Comparison of ENCODE assay signal across 9 cellular contexts in genomic region chr7:43625453-43625852, GRCh38. TPM values are rescaled to one million over a fixed set of nuclear protein-coding genes. Genes with fewer than 3 reads are reported as not detected.
DNase-seq lines count a peak whose midpoint lies in the region; ATAC-seq and TF ChIP-seq lines count a peak whose summit lies in the region.
"Had no signal": no experiment of that assay in that cellular context is flagged by ENCODE, and none has a peak within 500 bp of the region (broad histone marks: within the 10 kb centered on the region; RNA-seq: fewer than 3 reads in every experiment).

No MANE protein-coding gene starts in this region.

- H3K27me3 Mint-ChIP-seq in activated CD8-positive, alpha-beta T cell treated with anti-CD3 and anti-CD28 coated beads for 36 hours, result no peaks in the 10 kb centered on the region

- POLR2A ChIA-PET in activated CD8-positive, alpha-beta T cell treated with anti-CD3 and anti-CD28 coated beads for 36 hours (lab: Charles Lee), result interaction anchor here (0.9 to 2.1 kb wide), 6 partner anchors 9 to 75 kb away, joined by 3 to 13 read pairs (median 6); no protein-coding TSS in a partner anchor

- peaks cover 89% of the 10 kb centered on the region for H3K79me2 ChIP-seq in osteoblast (ENCODE audit: insufficient read depth, low read length)

- ATAC-seq in GM19324 (IDR thresholded peaks at IDR 0.05; ENCODE audit: low FRiP score, unreplicated experiment), result peak; percentile 50
- ATAC-seq in HG02870 (IDR thresholded peaks at IDR 0.05; ENCODE audit: unreplicated experiment), result peak; percentile 44
- ATAC-seq in activated CD8-positive, alpha-beta T cell treated with anti-CD3 and anti-CD28 coated beads for 36 hours, result peak; percentile 75

- peaks cover 25% of the 10 kb centered on the region for H3K4me1 ChIP-seq in osteoblast (ENCODE audit: insufficient read depth, low read length)

- H3K27ac Mint-ChIP-seq in activated CD8-positive, alpha-beta T cell treated with anti-CD3 and anti-CD28 coated beads for 36 hours, result peak overlapping the region; percentile 80

- H3K4me2 ChIP-seq in osteoblast (ENCODE audit: insufficient read depth, low read length), result no peak overlapping the region

- intact Hi-C loops in activated CD8-positive, alpha-beta T cell treated with anti-CD3 and anti-CD28 coated beads for 36 hours (cut with micrococcal nuclease), result no loop called here
- intact Hi-C loops in head of caudate nucleus (cut with DNase I), result no loop called here

- peaks cover 90% of the 10 kb centered on the region for H3K4me1 Mint-ChIP-seq in activated CD8-positive, alpha-beta T cell treated with anti-CD3 and anti-CD28 coated beads for 36 hours (ENCODE audit: low read depth)

- no peak for TF ChIP-seq CTCF in activated CD8-positive, alpha-beta T cell treated with anti-CD3 and anti-CD28 coated beads for 36 hours (IDR thresholded peaks at IDR 0.05)
- no peak for TF ChIP-seq CTCF in osteoblast (IDR thresholded peaks at IDR 0.05; ENCODE audit: extremely low read depth, low read depth, low read length)

- H3K27ac ChIP-seq in osteoblast (ENCODE audit: low read depth, low read length), result peak overlapping the region; percentile 15
- H3K27ac ChIP-seq: VCaP had no signal

- H3K9me3 ChIP-seq in osteoblast (ENCODE audit: low read depth, low read length), result no peaks in the 10 kb centered on the region

- no peaks in the 10 kb centered on the region for H3K9me3 Mint-ChIP-seq in activated CD8-positive, alpha-beta T cell treated with anti-CD3 and anti-CD28 coated beads for 36 hours

- no peak overlapping the region for H3K4me3 ChIP-seq in osteoblast (ENCODE audit: insufficient read depth, low read length)

- peak overlapping the region; percentile 17 for H3K4me3 Mint-ChIP-seq in activated CD8-positive, alpha-beta T cell treated with anti-CD3 and anti-CD28 coated beads for 36 hours

- CTCF ChIA-PET in activated CD8-positive, alpha-beta T cell treated with anti-CD3 and anti-CD28 coated beads for 36 hours (lab: Charles Lee), result interaction anchor here (1.8 to 7.2 kb wide), 6 partner anchors 14 to 74 kb away, joined by 4 to 64 read pairs (median 14); partner anchors contain the start of gene STK17A

- H4K20me1 ChIP-seq in osteoblast (ENCODE audit: insufficient read depth, low read length), result peaks cover 3% of the 10 kb centered on the region

- DNase-seq in activated CD8-positive, alpha-beta T cell treated with anti-CD3 and anti-CD28 coated beads for 36 hours, result peak; percentile 84
- DNase-seq in osteoblast (ENCODE audit: insufficient read length, low spot score, missing footprints), result no peak
- no peak for DNase-seq in OCI-M2 (lab: John Stamatoyannopoulos, UW; ENCODE audit: unreplicated experiment)
- no peak for DNase-seq in head of caudate nucleus
- DNase-seq in nucleus accumbens (lab: John Stamatoyannopoulos, UW), result no peak
- DNase-seq in NCI-H1436 treated with DMSO at 0.1 percent for 48 hours (lab: John Stamatoyannopoulos, UW), result no peak

- H3K36me3 ChIP-seq in osteoblast (ENCODE audit: insufficient read depth, low read length), result peaks cover 88% of the 10 kb centered on the region

- peaks cover 79% of the 10 kb centered on the region for H3K36me3 Mint-ChIP-seq in activated CD8-positive, alpha-beta T cell treated with anti-CD3 and anti-CD28 coated beads for 36 hours (ENCODE audit: low read depth)

- H3K27me3 ChIP-seq in osteoblast (ENCODE audit: insufficient read depth, low read length), result no peaks in the 10 kb centered on the region

- H2AFZ ChIP-seq in osteoblast (ENCODE audit: low read length), result no peak overlapping the region

RNA-seq across cellular contexts. Expression of gene STK17A, which starts 42.5 kb away (rescaled TPM):
- 10 to 100 TPM; 42.4 to 46.1 TPM for total RNA-seq in activated CD8-positive, alpha-beta T cell treated with anti-CD3 and anti-CD28 coated beads for 36 hours
- 95.2 and 109 TPM in 2 replicates for total RNA-seq in osteoblast
